11 cellular contexts compared by ENCODE assay signal in the genomic region with DNA sequence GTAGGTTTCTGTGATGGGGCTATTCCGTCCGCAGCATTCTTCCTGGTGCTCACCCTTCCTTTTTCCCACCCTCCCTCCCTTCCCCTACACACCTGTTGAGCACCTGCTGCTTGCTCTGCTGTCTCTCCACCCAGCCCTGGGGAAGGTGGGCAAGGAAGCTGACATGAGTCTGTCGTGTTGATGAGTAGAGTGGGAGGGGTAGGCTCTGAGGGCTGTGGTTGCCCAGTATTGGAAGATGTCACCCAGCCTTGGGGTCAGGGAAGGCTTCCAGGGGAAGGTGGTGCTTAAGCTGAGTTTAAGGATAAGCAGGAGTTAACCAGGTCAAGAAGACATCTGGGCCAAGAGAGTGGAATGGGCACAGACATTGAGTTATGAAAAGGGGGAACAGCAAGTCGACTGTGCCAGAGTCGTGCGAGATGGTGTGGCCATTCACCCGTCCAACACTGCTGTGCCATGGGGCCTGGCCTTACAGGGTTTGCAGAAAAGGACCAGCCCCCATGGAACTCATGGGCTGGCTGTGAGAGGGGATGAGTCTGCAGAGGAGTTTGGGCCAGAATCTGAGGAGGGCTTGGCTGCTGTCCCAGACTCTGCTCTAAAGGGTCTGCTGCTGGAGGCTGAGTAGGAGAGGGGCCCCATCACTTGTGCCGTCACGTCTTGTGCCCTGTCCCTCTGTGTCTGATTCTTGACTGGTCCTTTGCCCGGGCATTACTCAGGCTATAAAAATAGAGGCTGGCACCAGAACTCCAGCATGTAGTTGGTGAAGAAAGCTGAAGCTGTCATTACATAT. TPM values are rescaled to one million over a fixed set of nuclear protein-coding genes. Genes with fewer than 3 reads are reported as not detected.
DNase-seq lines count a peak whose midpoint lies in the region; ATAC-seq and TF ChIP-seq lines count a peak whose summit lies in the region.
"Had no signal": no experiment of that assay in that cellular context is flagged by ENCODE, and none has a peak within 500 bp of the region (broad histone marks: within the 10 kb centered on the region; RNA-seq: fewer than 3 reads in every experiment).

No MANE protein-coding gene starts in this region.

- no peak for TF ChIP-seq CTCF in fibroblast of mammary gland (conservative IDR thresholded peaks at IDR 0.05; ENCODE audit: control insufficient read depth, insufficient read depth, low read depth, low read length)
- no peak for TF ChIP-seq CTCF in psoas muscle (IDR thresholded peaks at IDR 0.05)
- TF ChIP-seq CTCF in mesothelial cell of epicardium (IDR thresholded peaks at IDR 0.05; ENCODE audit: unreplicated experiment) = no peak

- H3K4me1 ChIP-seq in psoas muscle = peaks cover 67% of the 10 kb centered on the region

- peaks cover 30% of the 10 kb centered on the region for H3K4me1 Mint-ChIP-seq in mesothelial cell of epicardium

- intact Hi-C loops in psoas muscle (cut with DNase I) = no loop called here

- H3K9me3 ChIP-seq in psoas muscle = no peaks in the 10 kb centered on the region

- H3K36me3 ChIP-seq in psoas muscle (ENCODE audit: insufficient read depth in 1 of 2, low read depth in 1 of 2) = no peaks in the 10 kb centered on the region

- H3K27me3 ChIP-seq in psoas muscle (ENCODE audit: insufficient read depth in 3 of 3, low read length in 2 of 3) = no peaks in the 10 kb centered on the region

- DNase-seq in COR-L47 (lab: John Stamatoyannopoulos, UW) (peak; percentile 35), NCI-H446 (lab: John Stamatoyannopoulos, UW) (peak; percentile 95 to 96), fibroblast of mammary gland (ENCODE audit: low read depth) (peak; percentile 55), psoas muscle (peak; percentile 50 to 85), mesothelial cell of epicardium (ENCODE audit: low spot score in 2 of 2, unreplicated experiment in 2 of 2) (no peak)
- DNase-seq: activated naive CD4-positive, alpha-beta T cell treated with anti-CD3 and anti-CD28 coated beads, Interleukin-2, amount 50 U/mL, for 16 hours; T1000 had no signal

- H3K27ac ChIP-seq in psoas muscle = peak overlapping the region; percentile 80
- H3K27ac ChIP-seq: KMS-11 had no signal

- ATAC-seq in psoas muscle (peak; percentile 77 to 85 (median 80)), GM21367 (IDR thresholded peaks at IDR 0.05; ENCODE audit: unreplicated experiment) (no peak), HG02840 (IDR thresholded peaks at IDR 0.05; ENCODE audit: low FRiP score, unreplicated experiment) (no peak)
- ATAC-seq: Panc1 had no signal

- 31 to 37% (median 34%) methylated on average over 10 of the region's 10 CpGs for WGBS in psoas muscle, 3 donors

- H3K4me3 ChIP-seq in fibroblast of mammary gland (ENCODE audit: control insufficient read depth, low read depth, low read length) = no peak overlapping the region
- no peak overlapping the region for H3K4me3 ChIP-seq in psoas muscle

- H3K27me3 Mint-ChIP-seq in mesothelial cell of epicardium (ENCODE audit: low read depth) = no peaks in the 10 kb centered on the region

- H3K9me3 Mint-ChIP-seq in mesothelial cell of epicardium = no peaks in the 10 kb centered on the region

- H3K4me3 Mint-ChIP-seq in mesothelial cell of epicardium = no peak overlapping the region

- H3K27ac Mint-ChIP-seq in mesothelial cell of epicardium = no peak overlapping the region

- no peaks in the 10 kb centered on the region for H3K36me3 Mint-ChIP-seq in mesothelial cell of epicardium

RNA-seq across cellular contexts. Expression of a gene that starts 9.8 kb away (rescaled TPM):
- total RNA-seq in psoas muscle = 1 to 10 TPM; 1.8 to 6.8 (median 4.0) TPM
- 1 to 10 TPM in 2 of 3 donors, under 1 TPM in 1; 0.83 to 1.1 (median 1.1) TPM for polyA plus RNA-seq in psoas muscle
- 40.5 to 45.6 TPM (median 40.9 TPM) in 3 replicates for total RNA-seq in mesothelial cell of epicardium

Comparison
In these comparisons a context has a peak if more than half of its experiments do, and no peak if none do; other contexts are left out.
1. DNase-seq: peak in COR-L47 (single experiment), NCI-H446 (2 of 2), fibroblast of mammary gland (single experiment) and psoas muscle (2 of 2); none in mesothelial cell of epicardium (0 of 2).
2. ATAC-seq: peak in psoas muscle (4 of 4); none in GM21367 (single experiment) and HG02840 (single experiment).